ENCODE assay signal across 17 cellular contexts in genomic region chr12:116640320-116640719, GRCh38.
DNase-seq lines count a peak whose midpoint lies in the region; ATAC-seq and TF ChIP-seq lines count a peak whose summit lies in the region.
"Had no signal": no experiment of that assay in that cellular context is flagged by ENCODE, and none has a peak within 500 bp of the region (broad histone marks: within the 10 kb centered on the region; RNA-seq: fewer than 3 reads in every experiment).

No MANE protein-coding gene starts in this region.

- H3K4me1 Mint-ChIP-seq in T-helper 17 cell, result peaks cover 4% of the 10 kb centered on the region

- no peak overlapping the region for H3K27ac ChIP-seq in WERI-Rb-1
- peak overlapping the region; percentile 25 for H3K27ac ChIP-seq in mesodermal cell (ENCODE audit: low read depth, low read length, severe bottlenecking)
- H3K27ac ChIP-seq in ovary, result no peak overlapping the region
- H3K27ac ChIP-seq: A549, C4-2B had no signal

- peaks cover 11% of the 10 kb centered on the region for H3K27me3 Mint-ChIP-seq in T-helper 17 cell
- H3K27me3 Mint-ChIP-seq: CD4-positive, alpha-beta T cell had no signal

- peak; percentile 88 for DNase-seq in ELF-1 (ENCODE audit: low read depth, low spot score)
- peak; percentile 59 for DNase-seq in WERI-Rb-1
- DNase-seq in ovary, result no peak
- no peak for DNase-seq in T-helper 17 cell
- DNase-seq: AML-193; CD4-positive, alpha-beta T cell; DMS153; DMS79; H9; KG1 had no signal

- no peak for TF ChIP-seq POLR2A in ovary (IDR thresholded peaks at IDR 0.05)

- H3K36me3 ChIP-seq in WERI-Rb-1 (no peaks in the 10 kb centered on the region), mesodermal cell (ENCODE audit: control insufficient read depth, insufficient read depth, low read length) (no peaks in the 10 kb centered on the region), ovary (no peaks in the 10 kb centered on the region)

- H3K4me1 ChIP-seq in mesodermal cell (ENCODE audit: control insufficient read depth, insufficient read depth, low read length, poor library complexity, severe bottlenecking), result no peaks in the 10 kb centered on the region
- H3K4me1 ChIP-seq in ovary (ENCODE audit: insufficient read depth), result no peaks in the 10 kb centered on the region

- H3K27me3 ChIP-seq in WERI-Rb-1 (ENCODE audit: insufficient read depth, low read depth, severe bottlenecking) (no peaks in the 10 kb centered on the region), ovary (no peaks in the 10 kb centered on the region)

- intact Hi-C loops in ovary (cut with DNase I), result no loop called here

- H3K4me3 ChIP-seq in WERI-Rb-1 (ENCODE audit: low read depth, low read length) (no peak overlapping the region), mesodermal cell (ENCODE audit: extremely low read depth, insufficient read depth, low read length, poor library complexity, severe bottlenecking) (no peak overlapping the region), ovary (no peak overlapping the region)
- H3K4me3 ChIP-seq: A549, GM12878 had no signal

- no peak overlapping the region for H3K4me3 Mint-ChIP-seq in T-helper 17 cell
- H3K4me3 Mint-ChIP-seq: CD4-positive, alpha-beta T cell; H9; IgD-negative memory B cell had no signal

- peaks cover 4% of the 10 kb centered on the region for H3K36me3 Mint-ChIP-seq in T-helper 17 cell (ENCODE audit: low read depth)

- 94 to 97% methylated on average over 2 of the region's 2 CpGs for WGBS in mesodermal cell (ENCODE audit: insufficient coverage in 2 of 2), 2 experiments
- WGBS in ovary, 3 donors, result 88 to 93% (median 93%) methylated on average over 2 of the region's 2 CpGs

- peaks cover 7% of the 10 kb centered on the region for H3K9me3 ChIP-seq in WERI-Rb-1 (ENCODE audit: severe bottlenecking)
- no peaks in the 10 kb centered on the region for H3K9me3 ChIP-seq in mesodermal cell (ENCODE audit: control insufficient read depth, low read length)
- H3K9me3 ChIP-seq in ovary, result no peaks in the 10 kb centered on the region
- no peaks in the 10 kb centered on the region for H3K9me3 ChIP-seq in T-helper 17 cell (ENCODE audit: control insufficient read depth, low read length, poor library complexity, severe bottlenecking)

- TF ChIP-seq EP300 in ovary (IDR thresholded peaks at IDR 0.05), result no peak

- ATAC-seq in GM18870 (IDR thresholded peaks at IDR 0.05; ENCODE audit: unreplicated experiment) (no peak), T-helper 17 cell (no peak)
- ATAC-seq: A549, GM12878, HepG2 had no signal

- no peak overlapping the region for H3K27ac Mint-ChIP-seq in T-helper 17 cell
- H3K27ac Mint-ChIP-seq: CD4-positive, alpha-beta T cell; IgD-negative memory B cell had no signal

- TF ChIP-seq CTCF in WERI-Rb-1 (IDR thresholded peaks at IDR 0.05; ENCODE audit: low read depth, low read length) (no peak), ovary (IDR thresholded peaks at IDR 0.05) (no peak)

Comparison
In these comparisons a context has a peak if more than half of its experiments do, and no peak if none do; other contexts are left out.
1. DNase-seq: peak in ELF-1 (single experiment) and WERI-Rb-1 (single experiment); none in ovary (0 of 5) and T-helper 17 cell (0 of 3).